ENCODE assay signal across 12 cellular contexts in genomic region chr7:31688347-31688746, GRCh38. TPM values are rescaled to one million over a fixed set of nuclear protein-coding genes. Genes with fewer than 3 reads are reported as not detected.
A peak's percentile ranks its signal among the peaks of the same experiment; 100 is the strongest.
DNase-seq lines count a peak whose midpoint lies in the region; ATAC-seq and TF ChIP-seq lines count a peak whose summit lies in the region.
"Had no signal": no experiment of that assay in that cellular context is flagged by ENCODE, and none has a peak within 500 bp of the region (broad histone marks: within the 10 kb centered on the region; RNA-seq: fewer than 3 reads in every experiment).

No MANE protein-coding gene starts in this region.

- peak; percentile 26 for TF ChIP-seq POLR2A in GM19099 (IDR thresholded peaks at IDR 0.05; ENCODE audit: extremely low read depth, insufficient read length, low read depth)

- 0 out of 2 replicates have a peak, but pooled peaks cover 5% of the 10 kb centered on the region for H3K27me3 ChIP-seq in HUES64 (ENCODE audit: insufficient read depth, low read length)
- H3K27me3 ChIP-seq in neutrophil: peaks cover 17% of the 10 kb centered on the region

- WGBS in HUES64: 42% methylated on average over 3 of the region's 3 CpGs

- H3K9me3 ChIP-seq in HUES64 (ENCODE audit: insufficient read depth, low read depth, low read length): no peaks in the 10 kb centered on the region
- H3K9me3 ChIP-seq in neutrophil: no peaks in the 10 kb centered on the region

- peaks cover 42% of the 10 kb centered on the region for H3K4me1 ChIP-seq in HUES64 (ENCODE audit: insufficient read depth, low read length)
- no peaks in the 10 kb centered on the region for H3K4me1 ChIP-seq in neutrophil (ENCODE audit: control insufficient read depth in 1 of 2, insufficient read depth in 1 of 2, low read depth in 1 of 2, low read length in 1 of 2)

- H3K27ac ChIP-seq in HUES64 (ENCODE audit: low read depth, low read length) (peak overlapping the region; percentile 78; the same call in 1 of the 2 replicates), neutrophil (peak overlapping the region; percentile 18)

- no peak overlapping the region for H3K4me3 ChIP-seq in HUES64 (ENCODE audit: low read length)
- no peak overlapping the region for H3K4me3 ChIP-seq in neutrophil (ENCODE audit: low read depth in 1 of 2, low read length in 1 of 2)

- H3K36me3 ChIP-seq in HUES64 (ENCODE audit: insufficient read depth, low read length): no peaks in the 10 kb centered on the region
- H3K36me3 ChIP-seq in neutrophil: no peaks in the 10 kb centered on the region

- H3K9ac ChIP-seq in HUES64 (ENCODE audit: low read depth, low read length): no peak overlapping the region

- TF ChIP-seq CTCF in neutrophil (IDR thresholded peaks at IDR 0.05): no peak

- ATAC-seq in HG02678 (IDR thresholded peaks at IDR 0.05; ENCODE audit: unreplicated experiment): peak; percentile 90
- ATAC-seq: activated CD8-positive, alpha-beta T cell treated with anti-CD3 and anti-CD28 coated beads for 36 hours had no signal

- DNase-seq in NCI-H446 (lab: John Stamatoyannopoulos, UW): no peak
- no peak for DNase-seq in NCI-H2171 (lab: John Stamatoyannopoulos, UW)
- no peak for DNase-seq in NK-92 treated with Interleukin-12 subunit alpha and Interleukin-12 subunit beta, amount 100 ng/mL, for 24 hours (lab: John Stamatoyannopoulos, UW)
- DNase-seq: activated CD8-positive, alpha-beta T cell treated with anti-CD3 and anti-CD28 coated beads for 36 hours; amygdala; DND-41; SHP77 treated with DMSO at 0.1 percent for 48 hours had no signal

RNA-seq across cellular contexts. Expression of gene PPP1R17, which starts 1.3 kb away (rescaled TPM):
- 9.3 TPM for polyA plus RNA-seq in HUES64 (2013, experiment 1 of 2)
- 10.3 TPM for polyA plus RNA-seq in HUES64 (2013, experiment 2 of 2)
- polyA plus RNA-seq: esophagus had no signal
